ENCODE assay signal across 27 cellular contexts in the genomic region with DNA sequence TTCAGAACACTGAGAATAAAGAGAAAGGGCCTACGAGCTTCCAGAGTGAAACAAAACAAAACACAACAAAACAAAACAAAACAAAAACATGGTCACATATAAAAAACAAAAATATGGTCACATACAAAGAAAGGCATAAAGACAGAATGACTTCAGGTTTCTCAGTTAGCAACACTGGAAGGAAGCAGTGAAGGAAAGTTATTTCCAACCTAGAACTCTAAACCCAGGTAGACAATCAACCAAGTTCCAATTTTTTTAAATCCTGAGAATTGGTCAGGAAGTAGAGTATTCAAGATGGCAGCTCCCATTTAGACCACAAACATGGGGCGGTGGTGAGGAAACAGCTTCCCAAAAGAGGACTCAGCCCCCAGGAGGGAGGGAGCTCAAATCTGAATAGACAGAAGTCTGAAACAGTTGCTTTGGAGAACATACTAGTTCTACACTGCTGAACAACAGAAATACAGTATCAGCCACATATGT. TPM values are rescaled to one million over a fixed set of nuclear protein-coding genes. Genes with fewer than 3 reads are reported as not detected.
DNase-seq lines count a peak whose midpoint lies in the region; ATAC-seq, FAIRE-seq and TF ChIP-seq lines count a peak whose summit lies in the region.
"Had no signal": no experiment of that assay in that cellular context is flagged by ENCODE, and none has a peak within 500 bp of the region (broad histone marks: within the 10 kb centered on the region; RNA-seq: fewer than 3 reads in every experiment).

No MANE protein-coding gene starts in this region.

- H3K4me3 ChIP-seq in NB4 (ENCODE audit: low read depth, low read length) (no peak overlapping the region), K562 (no peak overlapping the region), Karpas-422 (ENCODE audit: low read length) (no peak overlapping the region)
- H3K4me3 ChIP-seq: A549; BLaER1 treated with 17β-estradiol and CSF1 and Interleukin-3, amounts not matched to agents 10 nM and 100 nM had no signal

- H3K9me1 ChIP-seq in K562 (ENCODE audit: control insufficient read depth, insufficient read depth, low read length) = no peaks in the 10 kb centered on the region

- POLR2A ChIA-PET in K562 (lab: Yijun Ruan, JAX) = interaction anchor here (0.6 to 2.5 kb wide), 4 partner anchors 9 to 14 kb away, joined by 3 to 16 read pairs (median 4); no protein-coding TSS in a partner anchor

- H3K79me2 ChIP-seq in K562 (ENCODE audit: control insufficient read depth, insufficient read depth, low read length) (no peaks in the 10 kb centered on the region), Karpas-422 (ENCODE audit: low read length) (no peaks in the 10 kb centered on the region)

- TF ChIP-seq EP300 in K562 (IDR thresholded peaks at IDR 0.05; ENCODE audit: low read length) = no peak

- CTCF ChIA-PET in K562 (lab: Yijun Ruan, JAX; ENCODE audit: low intra/inter-chr PET ratio) = no interaction called here

- peak; percentile 64 for FAIRE-seq in GM19239 (lab: Jason Lieb, UNC)
- FAIRE-seq in K562 (lab: Jason Lieb, UNC) = peak; percentile 40
- FAIRE-seq: A549 had no signal

- H3K9me3 ChIP-seq in K562 (replicated peaks; ENCODE audit: control insufficient read depth, insufficient read depth, low read depth, low read length) = 0 out of 2 replicates have a peak, but pooled peaks cover 4% of the 10 kb centered on the region
- H3K9me3 ChIP-seq in Karpas-422 (ENCODE audit: low read length) = no peaks in the 10 kb centered on the region
- H3K9me3 ChIP-seq: A549; BLaER1 treated with 17β-estradiol and CSF1 and Interleukin-3, amounts not matched to agents 10 nM and 100 nM; SK-N-SH had no signal

- intact Hi-C loops in K562 (cut with micrococcal nuclease) (loop anchor here (5.0 kb wide), 1 partner anchor 64 kb away; a partner anchor contains a TSS), left cardiac atrium (cut with DNase I) (no loop called here)

- no TSS peak for BruUV-seq in K562 (replicated peaks; lab: Mats Ljungman, UMichigan)

- H3K9ac ChIP-seq in K562 (ENCODE audit: insufficient read depth in 1 of 2, low read depth in 2 of 2, low read length in 2 of 2) (peak overlapping the region in 1 of 2 experiments; percentile 78; a peak in 1 of 4 replicates), Karpas-422 (ENCODE audit: low read length) (no peak overlapping the region)
- H3K9ac ChIP-seq: BLaER1 treated with 17β-estradiol and CSF1 and Interleukin-3, amounts not matched to agents 10 nM and 100 nM; SK-N-SH had no signal

- no peaks in the 10 kb centered on the region for H3K9me2 ChIP-seq in Karpas-422 (replicated peaks; ENCODE audit: insufficient read depth, low read length)
- H3K9me2 ChIP-seq: SK-N-SH had no signal

- no peak overlapping the region; the same call in 1 of the 2 replicates for H3K4me2 ChIP-seq in K562 (ENCODE audit: insufficient read depth, low read length)
- H3K4me2 ChIP-seq in Karpas-422 (ENCODE audit: low read depth, low read length, poor library complexity, severe bottlenecking) = no peak overlapping the region
- H3K4me2 ChIP-seq: BLaER1 treated with 17β-estradiol and CSF1 and Interleukin-3, amounts not matched to agents 10 nM and 100 nM; SK-N-SH had no signal

- H3K27me3 ChIP-seq in K562 (ENCODE audit: control insufficient read depth in 2 of 2, insufficient read depth in 2 of 2, low read length in 2 of 2) (no peaks in the 10 kb centered on the region), Karpas-422 (ENCODE audit: low read length) (no peaks in the 10 kb centered on the region)
- H3K27me3 ChIP-seq: BLaER1 treated with 17β-estradiol and CSF1 and Interleukin-3, amounts not matched to agents 10 nM and 100 nM had no signal

- H4K20me1 ChIP-seq in K562 (replicated peaks; ENCODE audit: control insufficient read depth, insufficient read depth, low read length) (no peaks in the 10 kb centered on the region), Karpas-422 (ENCODE audit: insufficient read depth, low read depth, low read length) (no peaks in the 10 kb centered on the region)
- H4K20me1 ChIP-seq: BLaER1 treated with 17β-estradiol and CSF1 and Interleukin-3, amounts not matched to agents 10 nM and 100 nM had no signal

- no peak for DNase-seq in GM19239 (ENCODE audit: insufficient read length, low spot score)
- DNase-seq in NB4 (ENCODE audit: low read depth) = peak; percentile 69
- peak; percentile 30 to 54 (median 38) for DNase-seq in K562 (ENCODE audit: extremely low read depth in 1 of 4, low spot score in 3 of 4)
- DNase-seq in activated CD4-positive, alpha-beta T cell treated with anti-CD3 and anti-CD28 coated beads, Interleukin-2, amount 50 U/mL, for 4 hours = no peak
- no peak for DNase-seq in left cardiac atrium
- no peak for DNase-seq in Karpas-422
- DNase-seq in NCI-H524 treated with DMSO at 0.1 percent for 48 hours (lab: John Stamatoyannopoulos, UW) = no peak
- DNase-seq: AML-193; CD4-positive, alpha-beta memory T cell; DMS 273 treated with DMSO at 0.1 percent for 48 hours; DMS79; EL; GDM1; Kasumi-1; NCI-H2029; NCI-H2227 treated with DMSO at 0.1 percent for 48 hours; NCI-H69; PC-3; SK-N-SH; SW 1271 had no signal

- ATAC-seq in K562 (peak; percentile 42), left cardiac atrium (no peak)
- ATAC-seq: HCT116, PC-3 had no signal

- TF ChIP-seq POLR2A in NB4 (IDR thresholded peaks at IDR 0.05; ENCODE audit: extremely low read depth, insufficient read length) (no peak), K562 (conservative IDR thresholded peaks at IDR 0.05) (no peak)

- in situ Hi-C loops in K562 (cut with MboI) = no loop called here

- 42% methylated on average over 2 of the region's 2 CpGs for WGBS in K562 (ENCODE audit: insufficient coverage, low coverage, missing lambda C conversion rate)

- TF ChIP-seq RAD21 in K562 (CRISPR knock-in tag; conservative IDR thresholded peaks at IDR 0.05 in 1 of 2, IDR thresholded peaks at IDR 0.05 in 1 of 2) = no peak

- peak overlapping the region; percentile 95 for H3K27ac ChIP-seq in K562 (ENCODE audit: extremely low read depth, low read depth, low read length)
- no peak overlapping the region for H3K27ac ChIP-seq in Karpas-422 (ENCODE audit: low read length)
- H3K27ac ChIP-seq: BLaER1 treated with 17β-estradiol and CSF1 and Interleukin-3, amounts not matched to agents 10 nM and 100 nM had no signal

- TF ChIP-seq CTCF in NB4 (IDR thresholded peaks at IDR 0.05; ENCODE audit: low read depth, low read length) = no peak
- no peak for TF ChIP-seq CTCF in K562 (IDR thresholded peaks at IDR 0.05 in 2 of 3, conservative IDR thresholded peaks at IDR 0.05 in 1 of 3; ENCODE audit: insufficient read depth in 2 of 3, low read depth in 1 of 3, low read length in 3 of 3)

- H3K4me1 ChIP-seq in K562 (replicated peaks in 1 of 2; ENCODE audit: control insufficient read depth in 2 of 2, insufficient read depth in 2 of 2, low read length in 2 of 2) = peaks cover 7 to 18% of the 10 kb centered on the region in 2 experiments; a peak in 4 of 5 replicates
- no peaks in the 10 kb centered on the region for H3K4me1 ChIP-seq in Karpas-422 (ENCODE audit: low read length)

- no peaks in the 10 kb centered on the region for H3K36me3 ChIP-seq in K562 (ENCODE audit: control insufficient read depth, insufficient read depth, low read length)
- no peaks in the 10 kb centered on the region for H3K36me3 ChIP-seq in Karpas-422 (ENCODE audit: insufficient read depth, low read length)
- H3K36me3 ChIP-seq: BLaER1 treated with 17β-estradiol and CSF1 and Interleukin-3, amounts not matched to agents 10 nM and 100 nM had no signal

- H2AFZ ChIP-seq in K562 (ENCODE audit: low read depth, low read length) (peak overlapping the region; percentile 95), Karpas-422 (ENCODE audit: low read length) (no peak overlapping the region)

TF ChIP-seq in K562, 482 proteins besides CTCF, POLR2A, EP300 and RAD21 (continues in another document):
- TF ChIP-seq, protein P1, sequence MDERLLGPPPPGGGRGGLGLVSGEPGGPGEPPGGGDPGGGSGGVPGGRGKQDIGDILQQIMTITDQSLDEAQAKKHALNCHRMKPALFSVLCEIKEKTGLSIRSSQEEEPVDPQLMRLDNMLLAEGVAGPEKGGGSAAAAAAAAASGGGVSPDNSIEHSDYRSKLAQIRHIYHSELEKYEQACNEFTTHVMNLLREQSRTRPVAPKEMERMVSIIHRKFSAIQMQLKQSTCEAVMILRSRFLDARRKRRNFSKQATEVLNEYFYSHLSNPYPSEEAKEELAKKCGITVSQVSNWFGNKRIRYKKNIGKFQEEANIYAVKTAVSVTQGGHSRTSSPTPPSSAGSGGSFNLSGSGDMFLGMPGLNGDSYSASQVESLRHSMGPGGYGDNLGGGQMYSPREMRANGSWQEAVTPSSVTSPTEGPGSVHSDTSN (CRISPR knock-in tag; IDR thresholded peaks at IDR 0.05; ENCODE audit: low read depth) = no peak
- TF ChIP-seq, protein P1 (tag; conservative IDR thresholded peaks at IDR 0.05; ENCODE audit: low read depth) = no peak

RNA-seq across cellular contexts. Expression of a gene that starts 9.1 kb away (rescaled TPM):
- total RNA-seq in K562 (2011; cell fraction: chromatin; rRNA removed; ENCODE audit: low replicate concordance) = 0.35 TPM in 1 of 2 replicates, not detected in the other
- not detected in 2 replicates for total RNA-seq in K562 (2011; cell fraction: nucleolus; rRNA removed)
- not detected in 2 replicates for total RNA-seq in K562 (2011; cell fraction: nucleoplasm; rRNA removed)
- not detected in 2 replicates for total RNA-seq in K562 (2014; rRNA removed)
- 0.07 TPM in 1 of 2 replicates, not detected in the other for total RNA-seq in K562 (2014; rRNA removed; fragmentation: Illumina TruSeq; extraction: Trizol)
- total RNA-seq in K562 (2015; rRNA removed; fragmentation: Illumina TruSeq; extraction: Trizol) = not detected in 2 replicates
- total RNA-seq in K562 (2021) = not detected in 2 replicates
- 0.10 TPM in 1 of 2 replicates, not detected in the other for polyA plus RNA-seq in K562 (2011; rRNA removed)
- not detected in 2 replicates for polyA plus RNA-seq in K562 (2011; cell fraction: cytosol; rRNA removed)
- polyA plus RNA-seq in K562 (2011; cell fraction: nucleus; rRNA removed) = 0.18 TPM in 1 of 2 replicates, not detected in the other
- polyA plus RNA-seq in K562 (2012) = not detected in 2 replicates
- 0.06 TPM in 1 of 2 replicates, not detected in the other for polyA plus RNA-seq in K562 (2014; fragmentation: Illumina TruSeq; extraction: Trizol)
- not detected for polyA plus RNA-seq in K562 (2014; fragmentation: Nextera tagmentation; extraction: Ambion mirVana)
- not detected in 2 replicates for polyA plus RNA-seq in K562 (2014; rRNA removed)
- polyA minus RNA-seq in K562 (2011; rRNA and poly(A)+ RNA removed) = not detected in 2 replicates
- not detected in 2 replicates for polyA minus RNA-seq in K562 (2011; cell fraction: cytosol; rRNA and poly(A)+ RNA removed)
- polyA minus RNA-seq in K562 (2011; cell fraction: nucleus; rRNA and poly(A)+ RNA removed) = not detected in 2 replicates
- total RNA-seq in left cardiac atrium = not detected
- not detected in 2 replicates for total RNA-seq in Karpas-422 (2014; rRNA removed; shearing (Covaris generic); ENCODE audit: low replicate concordance)
- total RNA-seq: CD4-positive, alpha-beta memory T cell; H4; M059J; NCI-H460; PC-3 had no signal
- polyA plus RNA-seq: CD4-positive, alpha-beta memory T cell; IgD-negative memory B cell had no signal

Comparison
In these comparisons a context has a peak if more than half of its experiments do, and no peak if none do; other contexts are left out.
1. DNase-seq: peak in NB4 (single experiment) and K562 (4 of 4); none in GM19239 (single experiment), activated CD4-positive, alpha-beta T cell treated with anti-CD3 and anti-CD28 coated beads, Interleukin-2, amount 50 U/mL, for 4 hours (0 of 2), left cardiac atrium (single experiment), Karpas-422 (single experiment) and NCI-H524 treated with DMSO at 0.1 percent for 48 hours (single experiment).